Comparison of ENCODE assay signal across 8 cellular contexts in the genomic region with DNA sequence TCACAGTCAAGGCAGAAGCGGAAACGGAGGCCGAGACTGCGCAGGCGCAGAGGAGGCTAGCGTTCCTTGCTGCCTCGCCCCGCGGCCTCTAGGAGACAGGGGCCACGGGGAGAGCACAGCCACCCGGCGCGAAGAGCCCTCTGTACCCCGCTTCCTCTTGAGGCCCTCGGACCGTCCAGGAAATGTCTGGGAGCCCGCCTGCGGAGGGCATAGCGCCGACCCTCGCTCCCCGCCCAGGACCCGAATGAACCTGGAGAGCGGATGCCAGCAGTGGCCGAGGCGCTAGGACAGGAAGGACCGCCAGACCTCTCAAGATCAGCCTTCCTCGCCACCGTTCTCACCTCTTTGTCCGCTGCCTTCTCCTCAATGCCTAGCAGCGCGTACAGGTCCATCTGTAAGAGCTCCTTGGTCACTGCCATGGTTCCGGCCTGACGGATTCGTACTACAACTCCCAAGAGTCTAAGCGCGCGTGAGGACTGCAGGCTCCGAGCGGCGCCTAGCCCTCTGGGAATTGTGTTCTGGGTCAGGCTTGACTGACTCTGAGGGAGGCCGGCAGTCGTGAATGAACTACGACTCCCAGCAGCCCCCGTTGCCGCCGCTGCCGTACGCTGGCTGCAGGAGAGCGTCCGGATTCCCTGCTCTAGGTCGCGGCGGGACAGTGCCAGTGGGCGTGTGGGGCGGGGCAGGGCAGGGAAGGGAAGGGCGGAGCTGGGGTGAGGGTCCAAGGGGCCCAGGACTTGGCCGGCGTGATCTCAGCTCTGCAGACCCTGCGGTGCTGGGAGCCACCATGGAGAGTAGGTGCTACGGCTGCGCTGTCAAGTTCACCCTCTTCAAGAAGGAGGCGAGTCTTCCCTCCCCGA.
DNase-seq lines count a peak whose midpoint lies in the region; ATAC-seq and TF ChIP-seq lines count a peak whose summit lies in the region.

DNAJC17 (minus strand) TSS at position 446 of the 860 bp plus-strand sequence; CDS start at position 419, 27 bp downstream.
ZFYVE19 (plus strand) TSS at position 62 of the 860 bp plus-strand sequence; CDS start at position 563, 501 bp downstream.

- H3K4me3 ChIP-seq in AG10803 (ENCODE audit: low read length): peak within 1 kb of the TSS; percentile 100

- H3K4me1 Mint-ChIP-seq in central memory CD8-positive, alpha-beta T cell: peaks cover 19% of the 10 kb centered on the region

- H3K27me3 Mint-ChIP-seq in central memory CD8-positive, alpha-beta T cell: no peaks in the 10 kb centered on the region

- peak; percentile 90 for ATAC-seq in GM19025 (IDR thresholded peaks at IDR 0.05; ENCODE audit: low read depth, unreplicated experiment)
- peak; percentile 93 for ATAC-seq in HG03342 (IDR thresholded peaks at IDR 0.05; ENCODE audit: unreplicated experiment)
- ATAC-seq in central memory CD8-positive, alpha-beta T cell (replicated peaks; ENCODE audit: extremely low read depth, poor library complexity, severe bottlenecking): peak; percentile 99

- peaks cover 9% of the 10 kb centered on the region for H3K36me3 Mint-ChIP-seq in central memory CD8-positive, alpha-beta T cell (ENCODE audit: insufficient read depth)

- no peaks in the 10 kb centered on the region for H3K9me3 Mint-ChIP-seq in central memory CD8-positive, alpha-beta T cell

- DNase-seq in AG10803 (ENCODE audit: low read depth): peak; percentile 97
- DNase-seq in NCI-H446 (lab: John Stamatoyannopoulos, UW): peak; percentile 93 to 97
- peak; percentile 91 for DNase-seq in activated CD4-positive, CD25-positive, alpha-beta regulatory T cell treated with anti-CD3 and anti-CD28 coated beads, Interleukin-2, amount 50 U/mL, for 16 hours (ENCODE audit: low read depth, low spot score)
- peak; percentile 82 to 88 for DNase-seq in central memory CD8-positive, alpha-beta T cell (ENCODE audit: low spot score in 2 of 2)
- DNase-seq in iris pigment epithelial cell (ENCODE audit: low read depth): peak; percentile 99
- peak; percentile 95 for DNase-seq in stimulated activated CD4-positive, alpha-beta T cell treated with anti-CD3 and anti-CD28 coated beads, Interleukin-12 subunit alpha, Interleukin-12 subunit beta, amount 100 ng/mL, for 4 hours

- peak within 1 kb of the TSS; percentile 90 for H3K27ac Mint-ChIP-seq in central memory CD8-positive, alpha-beta T cell (ENCODE audit: low read depth)

- peak within 1 kb of the TSS; percentile 97 for H3K4me3 Mint-ChIP-seq in central memory CD8-positive, alpha-beta T cell

- 0 out of 2 replicates have a peak, but pooled peaks have one; percentile 4 for TF ChIP-seq CTCF in AG10803 (conservative IDR thresholded peaks at IDR 0.05; ENCODE audit: low read length)

Comparison
In these comparisons a context has a peak if more than half of its experiments do, and no peak if none do; other contexts are left out.
1. Peak in every context shown above with its lines: DNase-seq, ATAC-seq and H3K4me3 ChIP-seq.